In genomic region chr17:5410594-5411272, GRCh38 we compare ENCODE assay signal across 23 cellular contexts. TPM values are rescaled to one million over a fixed set of nuclear protein-coding genes. Genes with fewer than 3 reads are reported as not detected.
A peak's percentile ranks its signal among the peaks of the same experiment; 100 is the strongest.
DNase-seq lines count a peak whose midpoint lies in the region; ATAC-seq and TF ChIP-seq lines count a peak whose summit lies in the region.
"Had no signal": no experiment of that assay in that cellular context is flagged by ENCODE, and none has a peak within 500 bp of the region (broad histone marks: within the 10 kb centered on the region; RNA-seq: fewer than 3 reads in every experiment).

No MANE protein-coding gene starts in this region.

- no peak for TF ChIP-seq CTCF in PC-3 (conservative IDR thresholded peaks at IDR 0.05; ENCODE audit: low read depth, low read length)

- H3K27ac ChIP-seq in PC-3 (ENCODE audit: low read length) = no peak overlapping the region
- H3K27ac ChIP-seq: 22Rv1, heart left ventricle, lower lobe of right lung, neural progenitor cell, thoracic aorta, vagina had no signal

- H3K4me1 Mint-ChIP-seq in activated CD4-positive, alpha-beta T cell treated with anti-CD3 and anti-CD28 coated beads for 36 hours = peaks cover 39% of the 10 kb centered on the region
- H3K4me1 Mint-ChIP-seq in activated CD4-positive, alpha-beta T cell treated with anti-CD3 and anti-CD28 coated beads, Interleukin-2, amount 10 ng/mL, durations not matched to agents 24 days and 14 days = peaks cover 28% of the 10 kb centered on the region
- peaks cover 43% of the 10 kb centered on the region for H3K4me1 Mint-ChIP-seq in stimulated activated naive CD8-positive, alpha-beta T cell treated with anti-CD3 and anti-CD28 coated beads, Interleukin-15, Interleukin-2, amounts not matched to agents 100 ng/mL and 50 ng/mL, for 24 hours (ENCODE audit: low read depth)
- H3K4me1 Mint-ChIP-seq in central memory CD8-positive, alpha-beta T cell = peaks cover 37% of the 10 kb centered on the region
- H3K4me1 Mint-ChIP-seq: neural progenitor cell had no signal

- no peaks in the 10 kb centered on the region for H3K27me3 Mint-ChIP-seq in activated CD4-positive, alpha-beta T cell treated with anti-CD3 and anti-CD28 coated beads for 36 hours
- no peaks in the 10 kb centered on the region for H3K27me3 Mint-ChIP-seq in activated CD4-positive, alpha-beta T cell treated with anti-CD3 and anti-CD28 coated beads, Interleukin-2, amount 10 ng/mL, durations not matched to agents 24 days and 14 days
- H3K27me3 Mint-ChIP-seq in stimulated activated naive CD8-positive, alpha-beta T cell treated with anti-CD3 and anti-CD28 coated beads, Interleukin-15, Interleukin-2, amounts not matched to agents 100 ng/mL and 50 ng/mL, for 24 hours = no peaks in the 10 kb centered on the region
- no peaks in the 10 kb centered on the region for H3K27me3 Mint-ChIP-seq in central memory CD8-positive, alpha-beta T cell
- H3K27me3 Mint-ChIP-seq: CD4-positive, CD25-positive, alpha-beta regulatory T cell; progenitor cell of endocrine pancreas had no signal

- H4K20me1 ChIP-seq in PC-3 (ENCODE audit: low read length) = peaks cover 8% of the 10 kb centered on the region; the same call in 1 of the 2 replicates

- H3K27ac Mint-ChIP-seq in activated CD4-positive, alpha-beta T cell treated with anti-CD3 and anti-CD28 coated beads for 36 hours = peak overlapping the region; percentile 61
- no peak overlapping the region for H3K27ac Mint-ChIP-seq in activated CD4-positive, alpha-beta T cell treated with anti-CD3 and anti-CD28 coated beads, Interleukin-2, amount 10 ng/mL, durations not matched to agents 24 days and 14 days
- H3K27ac Mint-ChIP-seq in stimulated activated naive CD8-positive, alpha-beta T cell treated with anti-CD3 and anti-CD28 coated beads, Interleukin-15, Interleukin-2, amounts not matched to agents 100 ng/mL and 50 ng/mL, for 24 hours = peak overlapping the region; percentile 76
- H3K27ac Mint-ChIP-seq in central memory CD8-positive, alpha-beta T cell (ENCODE audit: low read depth) = peak overlapping the region; percentile 52
- H3K27ac Mint-ChIP-seq: neural progenitor cell, progenitor cell of endocrine pancreas had no signal

- intact Hi-C loops in activated CD4-positive, alpha-beta T cell treated with anti-CD3 and anti-CD28 coated beads for 36 hours (cut with DNase I, micrococcal nuclease) = loop anchor here (10.0 kb wide), 2 partner anchors 1046 to 1234 kb away; partner anchors contain the start of genes KIAA0753 (in 1 of the 2), TXNDC17 (in 1 of the 2) and UBE2G1 (in 1 of the 2)
- intact Hi-C loops in activated CD4-positive, alpha-beta T cell treated with anti-CD3 and anti-CD28 coated beads, Interleukin-2, amount 10 ng/mL, durations not matched to agents 24 days and 14 days (cut with micrococcal nuclease) = loop anchor here (10.0 kb wide), 1 partner anchor 216 kb away; the partner anchor contains the start of gene ZNF594
- intact Hi-C loops in PC-3 (cut with micrococcal nuclease) = no loop called here

- no peaks in the 10 kb centered on the region for H3K27me3 ChIP-seq in PC-3 (ENCODE audit: low read length)
- H3K27me3 ChIP-seq: heart left ventricle, neural progenitor cell, vagina had no signal

- no peaks in the 10 kb centered on the region for H3K9me3 ChIP-seq in PC-3 (ENCODE audit: low read length)
- H3K9me3 ChIP-seq: heart left ventricle, lower lobe of right lung, thoracic aorta, vagina had no signal

- CTCF ChIA-PET in activated CD4-positive, alpha-beta T cell treated with anti-CD3 and anti-CD28 coated beads for 36 hours (lab: Charles Lee) = interaction anchor here (0.7 to 1.4 kb wide), 2 partner anchors 21 to 28 kb away, joined by 3 read pairs; partner anchors contain the start of gene C1QBP
- CTCF ChIA-PET in PC-3 (lab: Charles Lee) = no interaction called here

- H3K4me2 ChIP-seq in PC-3 (ENCODE audit: low read length) = no peak overlapping the region
- H3K4me2 ChIP-seq: neural progenitor cell had no signal

- no peak overlapping the region for H3K4me3 ChIP-seq in PC-3 (ENCODE audit: low read length)
- H3K4me3 ChIP-seq: heart left ventricle, lower lobe of right lung, neural progenitor cell, thoracic aorta, vagina had no signal

- ATAC-seq in activated CD4-positive, alpha-beta T cell treated with anti-CD3 and anti-CD28 coated beads for 36 hours = peak; percentile 59
- no peak for ATAC-seq in stimulated activated naive CD8-positive, alpha-beta T cell treated with anti-CD3 and anti-CD28 coated beads, Interleukin-15, Interleukin-2, amounts not matched to agents 100 U/mL and 50 U/mL, for 24 hours
- ATAC-seq in central memory CD8-positive, alpha-beta T cell (replicated peaks; ENCODE audit: extremely low read depth, poor library complexity, severe bottlenecking) = no peak
- ATAC-seq in PC-3 (no peak), HG03469 (IDR thresholded peaks at IDR 0.05; ENCODE audit: unreplicated experiment) (no peak)
- ATAC-seq: heart left ventricle, HepG2, lower lobe of right lung, sciatic nerve had no signal

- H2AFZ ChIP-seq in PC-3 (ENCODE audit: low read length) = no peak overlapping the region
- H2AFZ ChIP-seq: neural progenitor cell had no signal

- BruUV-seq in PC-3 (replicated peaks; lab: Mats Ljungman, UMichigan) = no TSS peak

- DNase-seq in activated CD4-positive, alpha-beta T cell treated with anti-CD3 and anti-CD28 coated beads for 36 hours = no peak
- no peak for DNase-seq in activated CD4-positive, alpha-beta T cell treated with anti-CD3 and anti-CD28 coated beads, Interleukin-2, amount 10 ng/mL, durations not matched to agents 24 days and 14 days
- no peak for DNase-seq in stimulated activated naive CD8-positive, alpha-beta T cell treated with anti-CD3 and anti-CD28 coated beads, Interleukin-15, Interleukin-2, amounts not matched to agents 100 U/mL and 50 U/mL, for 24 hours
- no peak for DNase-seq in central memory CD8-positive, alpha-beta T cell (ENCODE audit: low spot score in 2 of 2)
- no peak for DNase-seq in PC-3
- DNase-seq in HuH-7 (ENCODE audit: low spot score) = no peak
- DNase-seq: amygdala; CD4-positive, CD25-positive, alpha-beta regulatory T cell; heart left ventricle; lower lobe of right lung; NCI-H446 treated with DMSO at 0.1 percent for 48 hours; stimulated activated CD4-positive, alpha-beta T cell treated with anti-CD3 and anti-CD28 coated beads, Interleukin-4, amount 100 ng/mL, for 24 hours; stimulated activated naive CD4-positive, alpha-beta T cell; T-helper 1 cell had no signal

- H3K9me2 ChIP-seq in PC-3 (replicated peaks; ENCODE audit: low read length) = no peaks in the 10 kb centered on the region

- no peaks in the 10 kb centered on the region for H3F3A ChIP-seq in PC-3 (ENCODE audit: low read length, unreplicated experiment)

- no peaks in the 10 kb centered on the region for H3K9me3 Mint-ChIP-seq in activated CD4-positive, alpha-beta T cell treated with anti-CD3 and anti-CD28 coated beads for 36 hours (ENCODE audit: low read depth)
- H3K9me3 Mint-ChIP-seq in activated CD4-positive, alpha-beta T cell treated with anti-CD3 and anti-CD28 coated beads, Interleukin-2, amount 10 ng/mL, durations not matched to agents 24 days and 14 days = no peaks in the 10 kb centered on the region
- no peaks in the 10 kb centered on the region for H3K9me3 Mint-ChIP-seq in stimulated activated naive CD8-positive, alpha-beta T cell treated with anti-CD3 and anti-CD28 coated beads, Interleukin-15, Interleukin-2, amounts not matched to agents 100 ng/mL and 50 ng/mL, for 24 hours
- H3K9me3 Mint-ChIP-seq in central memory CD8-positive, alpha-beta T cell = no peaks in the 10 kb centered on the region
- H3K9me3 Mint-ChIP-seq: neural progenitor cell had no signal

- H3K36me3 ChIP-seq in PC-3 (ENCODE audit: low read depth, low read length) = peaks cover 51% of the 10 kb centered on the region

- no peak overlapping the region for H3K9ac ChIP-seq in PC-3 (ENCODE audit: low read length)
- H3K9ac ChIP-seq: neural progenitor cell had no signal

- H3K4me3 Mint-ChIP-seq in activated CD4-positive, alpha-beta T cell treated with anti-CD3 and anti-CD28 coated beads for 36 hours = no peak overlapping the region
- H3K4me3 Mint-ChIP-seq in activated CD4-positive, alpha-beta T cell treated with anti-CD3 and anti-CD28 coated beads, Interleukin-2, amount 10 ng/mL, durations not matched to agents 24 days and 14 days = no peak overlapping the region
- H3K4me3 Mint-ChIP-seq in stimulated activated naive CD8-positive, alpha-beta T cell treated with anti-CD3 and anti-CD28 coated beads, Interleukin-15, Interleukin-2, amounts not matched to agents 100 ng/mL and 50 ng/mL, for 24 hours = peak overlapping the region; percentile 27
- H3K4me3 Mint-ChIP-seq in central memory CD8-positive, alpha-beta T cell = peak overlapping the region; percentile 1
- H3K4me3 Mint-ChIP-seq: CD4-positive, CD25-positive, alpha-beta regulatory T cell; neural progenitor cell had no signal

- POLR2A ChIA-PET in activated CD4-positive, alpha-beta T cell treated with anti-CD3 and anti-CD28 coated beads for 36 hours (lab: Charles Lee) = no interaction called here
- POLR2A ChIA-PET in PC-3 (lab: Charles Lee; ENCODE audit: unreplicated experiment) = no interaction called here

- peaks cover 24% of the 10 kb centered on the region for H3K79me2 ChIP-seq in PC-3 (ENCODE audit: low read length)

- H3K4me1 ChIP-seq in PC-3 (ENCODE audit: insufficient read depth, low read length) = peaks cover 12% of the 10 kb centered on the region
- H3K4me1 ChIP-seq: lower lobe of right lung, neural progenitor cell had no signal

- peaks cover 40% of the 10 kb centered on the region for H3K36me3 Mint-ChIP-seq in activated CD4-positive, alpha-beta T cell treated with anti-CD3 and anti-CD28 coated beads for 36 hours (ENCODE audit: low read depth)
- peaks cover 42% of the 10 kb centered on the region for H3K36me3 Mint-ChIP-seq in activated CD4-positive, alpha-beta T cell treated with anti-CD3 and anti-CD28 coated beads, Interleukin-2, amount 10 ng/mL, durations not matched to agents 24 days and 14 days (ENCODE audit: low read depth)
- peaks cover 48% of the 10 kb centered on the region for H3K36me3 Mint-ChIP-seq in stimulated activated naive CD8-positive, alpha-beta T cell treated with anti-CD3 and anti-CD28 coated beads, Interleukin-15, Interleukin-2, amounts not matched to agents 100 ng/mL and 50 ng/mL, for 24 hours (ENCODE audit: low read depth)
- peaks cover 56% of the 10 kb centered on the region for H3K36me3 Mint-ChIP-seq in central memory CD8-positive, alpha-beta T cell (ENCODE audit: insufficient read depth)

RNA-seq across cellular contexts. Expression of gene NUP88, which starts 8.7 kb away (rescaled TPM):
- 100 to 1,000 TPM; 135 to 199 TPM for total RNA-seq in activated CD4-positive, alpha-beta T cell treated with anti-CD3 and anti-CD28 coated beads for 36 hours
- 164 and 168 TPM in 2 replicates for total RNA-seq in activated CD4-positive, alpha-beta T cell treated with anti-CD3 and anti-CD28 coated beads, Interleukin-2, amount 10 ng/mL, durations not matched to agents 24 days and 14 days
- total RNA-seq in PC-3 (2014; rRNA removed) = 83.6 and 103 TPM in 2 replicates

RNA-seq across cellular contexts. Expression of gene RPAIN, which starts 9.2 kb away (rescaled TPM):
- total RNA-seq in activated CD4-positive, alpha-beta T cell treated with anti-CD3 and anti-CD28 coated beads for 36 hours = 10 to 100 TPM; 44.9 to 57.3 TPM
- 63.2 and 64.7 TPM in 2 replicates for total RNA-seq in activated CD4-positive, alpha-beta T cell treated with anti-CD3 and anti-CD28 coated beads, Interleukin-2, amount 10 ng/mL, durations not matched to agents 24 days and 14 days
- total RNA-seq in PC-3 (2014; rRNA removed) = 46.1 and 47.9 TPM in 2 replicates

RNA-seq across cellular contexts. Expression of gene C1QBP, which starts 28.2 kb away (rescaled TPM):
- total RNA-seq in activated CD4-positive, alpha-beta T cell treated with anti-CD3 and anti-CD28 coated beads for 36 hours = 100 to 1,000 TPM; 432 to 457 TPM
- 451 TPM in 2 replicates for total RNA-seq in activated CD4-positive, alpha-beta T cell treated with anti-CD3 and anti-CD28 coated beads, Interleukin-2, amount 10 ng/mL, durations not matched to agents 24 days and 14 days
- total RNA-seq in PC-3 (2014; rRNA removed) = 303 and 308 TPM in 2 replicates

RNA-seq across cellular contexts. Expression of gene DHX33, which starts 58.0 kb away (rescaled TPM):
- 10 to 100 TPM; 27.2 to 34.8 TPM for total RNA-seq in activated CD4-positive, alpha-beta T cell treated with anti-CD3 and anti-CD28 coated beads for 36 hours
- total RNA-seq in activated CD4-positive, alpha-beta T cell treated with anti-CD3 and anti-CD28 coated beads, Interleukin-2, amount 10 ng/mL, durations not matched to agents 24 days and 14 days = 41.2 and 41.7 TPM in 2 replicates
- total RNA-seq in PC-3 (2014; rRNA removed) = 12.6 and 14.2 TPM in 2 replicates

Comparison
In these comparisons a context has a peak if more than half of its experiments do, and no peak if none do; other contexts are left out.
1. H3K4me3 Mint-ChIP-seq: peak in stimulated activated naive CD8-positive, alpha-beta T cell treated with anti-CD3 and anti-CD28 coated beads, Interleukin-15, Interleukin-2, amounts not matched to agents 100 ng/mL and 50 ng/mL, for 24 hours (single experiment) and central memory CD8-positive, alpha-beta T cell (single experiment); none in activated CD4-positive, alpha-beta T cell treated with anti-CD3 and anti-CD28 coated beads for 36 hours (single experiment) and activated CD4-positive, alpha-beta T cell treated with anti-CD3 and anti-CD28 coated beads, Interleukin-2, amount 10 ng/mL, durations not matched to agents 24 days and 14 days (single experiment).